16 cellular contexts compared by ENCODE assay signal in genomic region chr3:143979813-143980212, GRCh38.
"Had no signal": no experiment of that assay in that cellular context is flagged by ENCODE, and none has a peak within 500 bp of the region (broad histone marks: within the 10 kb centered on the region; RNA-seq: fewer than 3 reads in every experiment).

No MANE protein-coding gene starts in this region.

- H3K9me3 ChIP-seq: ovary had no signal

- H3K27me3 ChIP-seq: ovary had no signal

- H3K4me3 ChIP-seq: ovary had no signal

- H3K27ac ChIP-seq: epithelial cell of prostate, ovary, VCaP had no signal

- H3K36me3 ChIP-seq: ovary had no signal

- H3K27ac Mint-ChIP-seq: activated CD4-positive, alpha-beta T cell treated with anti-CD3 and anti-CD28 coated beads for 36 hours; activated CD8-positive, alpha-beta T cell treated with anti-CD3 and anti-CD28 coated beads, Interleukin-2, amount 10 ng/mL, durations not matched to agents 7 days and 5 days; effector memory CD8-positive, alpha-beta T cell; immature natural killer cell; T-cell had no signal

- FAIRE-seq: urothelium cell line had no signal

- ATAC-seq: activated CD4-positive, alpha-beta T cell treated with anti-CD3 and anti-CD28 coated beads for 36 hours; activated CD8-positive, alpha-beta T cell treated with anti-CD3 and anti-CD28 coated beads, Interleukin-2, amount 10 ng/mL, durations not matched to agents 7 days and 5 days; effector memory CD8-positive, alpha-beta T cell; left colon; stimulated activated naive CD8-positive, alpha-beta T cell treated with anti-CD3 and anti-CD28 coated beads, Interleukin-15, amount 100 ng/mL, for 72 hours; T-cell had no signal

- H3K27me3 Mint-ChIP-seq: activated CD4-positive, alpha-beta T cell treated with anti-CD3 and anti-CD28 coated beads for 36 hours; effector memory CD8-positive, alpha-beta T cell; stimulated activated naive CD8-positive, alpha-beta T cell treated with anti-CD3 and anti-CD28 coated beads, Interleukin-15, amount 100 ng/mL, for 72 hours; T-cell had no signal

- H3K4me3 Mint-ChIP-seq: activated CD4-positive, alpha-beta T cell treated with anti-CD3 and anti-CD28 coated beads for 36 hours; activated CD8-positive, alpha-beta T cell treated with anti-CD3 and anti-CD28 coated beads, Interleukin-2, amount 10 ng/mL, durations not matched to agents 7 days and 5 days; effector memory CD8-positive, alpha-beta T cell; immature natural killer cell; stimulated activated naive CD8-positive, alpha-beta T cell treated with anti-CD3 and anti-CD28 coated beads, Interleukin-15, amount 100 ng/mL, for 72 hours; T-cell had no signal

- DNase-seq: activated CD4-positive, alpha-beta T cell treated with anti-CD3 and anti-CD28 coated beads for 36 hours; activated CD8-positive, alpha-beta memory T cell treated with anti-CD3 and anti-CD28 coated beads, Interleukin-2, amount 50 U/mL, for 48 hours; activated CD8-positive, alpha-beta T cell treated with anti-CD3 and anti-CD28 coated beads, Interleukin-2, amount 10 ng/mL, durations not matched to agents 7 days and 5 days; caudate nucleus; cortex of kidney; effector memory CD8-positive, alpha-beta T cell; immature natural killer cell; left colon; ovary; stimulated activated CD4-positive, alpha-beta T cell treated with anti-CD3 and anti-CD28 coated beads, Interleukin-15, amount 100 ng/mL, for 24 hours; stimulated activated CD4-positive, alpha-beta T cell treated with anti-CD3 and anti-CD28 coated beads, Interleukin-4, amount 100 ng/mL, for 4 hours; stimulated activated naive CD8-positive, alpha-beta T cell treated with anti-CD3 and anti-CD28 coated beads, Interleukin-15, amount 100 ng/mL, for 72 hours; T-cell had no signal

- H3K9me3 Mint-ChIP-seq: immature natural killer cell had no signal
